In the genomic region with DNA sequence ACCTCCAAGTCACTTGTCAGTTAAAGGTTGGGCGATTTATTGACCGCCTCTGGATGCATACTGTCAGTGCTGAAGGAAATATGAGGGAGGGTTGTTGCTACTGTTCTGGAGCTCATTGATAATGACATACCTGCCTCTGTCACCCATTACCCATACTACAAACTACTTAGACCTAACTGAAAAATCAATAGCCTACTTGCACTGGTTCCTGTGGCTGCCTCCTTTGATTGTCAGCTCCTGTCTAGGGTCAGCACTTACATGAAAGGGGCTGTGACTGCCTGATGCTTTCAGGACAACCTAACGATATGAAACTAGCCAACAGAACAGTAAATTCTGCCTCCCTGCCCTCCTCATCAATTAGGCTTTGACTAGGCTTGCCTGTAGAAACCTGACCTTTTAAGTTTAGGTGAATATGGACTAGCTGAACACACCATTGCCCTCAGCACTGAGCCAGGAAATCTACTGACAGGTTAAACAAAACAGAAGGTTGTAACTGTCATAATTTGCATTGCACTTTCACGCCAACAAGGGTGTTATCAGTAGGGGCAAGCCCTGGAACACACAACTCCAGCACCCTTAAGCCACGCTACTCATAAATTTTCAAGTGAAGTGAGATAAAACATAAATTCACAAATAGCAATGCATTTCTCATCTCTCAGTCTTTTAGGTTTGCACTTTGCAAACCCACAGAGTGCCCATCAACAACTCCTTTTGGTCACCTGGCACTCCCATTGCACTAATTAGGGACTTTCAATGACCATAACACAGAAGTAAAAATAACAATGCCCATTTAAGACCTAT, we compare ENCODE assay signal across 13 cellular contexts. TPM values are rescaled to one million over a fixed set of nuclear protein-coding genes. Genes with fewer than 3 reads are reported as not detected.
DNase-seq lines count a peak whose midpoint lies in the region; ATAC-seq and TF ChIP-seq lines count a peak whose summit lies in the region.
"Had no signal": no experiment of that assay in that cellular context is flagged by ENCODE, and none has a peak within 500 bp of the region (broad histone marks: within the 10 kb centered on the region; RNA-seq: fewer than 3 reads in every experiment).

No MANE protein-coding gene starts in this region.

- no peak overlapping the region for H3K27ac ChIP-seq in neural progenitor cell
- H3K27ac ChIP-seq: ascending aorta, skin epidermis had no signal

- no peaks in the 10 kb centered on the region for H3K9me3 Mint-ChIP-seq in neural progenitor cell

- H3K4me1 Mint-ChIP-seq in neural progenitor cell: peaks cover 19% of the 10 kb centered on the region

- peak overlapping the region; percentile 27 for H3K27ac Mint-ChIP-seq in neural progenitor cell

- no peak overlapping the region for H3K9ac ChIP-seq in neural progenitor cell

- H3K27me3 ChIP-seq in neural progenitor cell: no peaks in the 10 kb centered on the region
- H3K27me3 ChIP-seq: ascending aorta had no signal

- no peak overlapping the region for H3K4me2 ChIP-seq in neural progenitor cell

- H3F3A ChIP-seq in neural progenitor cell (ENCODE audit: low read depth): peaks cover 3% of the 10 kb centered on the region

- peaks cover 34% of the 10 kb centered on the region for H3K79me2 ChIP-seq in neural progenitor cell (ENCODE audit: low read depth)

- H3K36me3 Mint-ChIP-seq in neural progenitor cell: no peaks in the 10 kb centered on the region

- peaks cover 24% of the 10 kb centered on the region for H3K4me1 ChIP-seq in neural progenitor cell
- H3K4me1 ChIP-seq: ascending aorta had no signal

- H3K4me3 ChIP-seq in neural progenitor cell: no peak overlapping the region
- H3K4me3 ChIP-seq: ascending aorta, skin epidermis had no signal

- H3K9me3 ChIP-seq in neural progenitor cell (ENCODE audit: low read depth): no peaks in the 10 kb centered on the region
- H3K9me3 ChIP-seq: ascending aorta had no signal

- TF ChIP-seq CTCF in neural progenitor cell (IDR thresholded peaks at IDR 0.05): no peak

- no peak overlapping the region for H2AFZ ChIP-seq in neural progenitor cell (replicated peaks)

- H3K4me3 Mint-ChIP-seq in neural progenitor cell: no peak overlapping the region

- peaks cover 4% of the 10 kb centered on the region for H4K20me1 ChIP-seq in neural progenitor cell (ENCODE audit: low read depth)

- no peaks in the 10 kb centered on the region for H3K36me3 ChIP-seq in neural progenitor cell

- peak; percentile 71 for ATAC-seq in GM21381 (IDR thresholded peaks at IDR 0.05; ENCODE audit: unreplicated experiment)
- ATAC-seq: activated CD4-positive, CD25-positive, alpha-beta regulatory T cell treated with anti-CD3 and anti-CD28 coated beads, Interleukin-2, amount 50 U/mL, for 24 hours had no signal

- DNase-seq in NCI-H1417 (lab: John Stamatoyannopoulos, UW) (peak in 2 of 3 experiments; percentile 7 to 29), NCI-H1417 treated with DMSO at 0.1 percent for 48 hours (lab: John Stamatoyannopoulos, UW) (no peak), OCI-M1 (lab: John Stamatoyannopoulos, UW) (peak; percentile 81), neural progenitor cell (ENCODE audit: low spot score) (no peak), NCI-H82 treated with DMSO at 0.1 percent for 48 hours (lab: John Stamatoyannopoulos, UW; ENCODE audit: unreplicated experiment) (no peak), NCI-H345 (lab: John Stamatoyannopoulos, UW) (no peak), MV-4-11 (lab: John Stamatoyannopoulos, UW) (no peak)
- DNase-seq: activated T-cell treated with anti-CD3 and anti-CD28 coated beads, Interleukin-2, amount 50 U/mL, for 48 hours had no signal

- no peaks in the 10 kb centered on the region for H3K27me3 Mint-ChIP-seq in neural progenitor cell (ENCODE audit: insufficient read depth, low read depth)

RNA-seq across cellular contexts. Expression of a gene that starts 9.0 kb away (rescaled TPM):
- 38.3 and 42.1 TPM in 2 replicates for total RNA-seq in neural progenitor cell (ENCODE audit: low replicate concordance)
- total RNA-seq: A172, ascending aorta had no signal

Comparison
In these comparisons a context has a peak if more than half of its experiments do, and no peak if none do; other contexts are left out.
1. DNase-seq: peak in NCI-H1417 (2 of 3) and OCI-M1 (single experiment); none in NCI-H1417 treated with DMSO at 0.1 percent for 48 hours (single experiment), neural progenitor cell (single experiment), NCI-H82 treated with DMSO at 0.1 percent for 48 hours (single experiment), NCI-H345 (single experiment) and MV-4-11 (single experiment).